In the genomic region with DNA sequence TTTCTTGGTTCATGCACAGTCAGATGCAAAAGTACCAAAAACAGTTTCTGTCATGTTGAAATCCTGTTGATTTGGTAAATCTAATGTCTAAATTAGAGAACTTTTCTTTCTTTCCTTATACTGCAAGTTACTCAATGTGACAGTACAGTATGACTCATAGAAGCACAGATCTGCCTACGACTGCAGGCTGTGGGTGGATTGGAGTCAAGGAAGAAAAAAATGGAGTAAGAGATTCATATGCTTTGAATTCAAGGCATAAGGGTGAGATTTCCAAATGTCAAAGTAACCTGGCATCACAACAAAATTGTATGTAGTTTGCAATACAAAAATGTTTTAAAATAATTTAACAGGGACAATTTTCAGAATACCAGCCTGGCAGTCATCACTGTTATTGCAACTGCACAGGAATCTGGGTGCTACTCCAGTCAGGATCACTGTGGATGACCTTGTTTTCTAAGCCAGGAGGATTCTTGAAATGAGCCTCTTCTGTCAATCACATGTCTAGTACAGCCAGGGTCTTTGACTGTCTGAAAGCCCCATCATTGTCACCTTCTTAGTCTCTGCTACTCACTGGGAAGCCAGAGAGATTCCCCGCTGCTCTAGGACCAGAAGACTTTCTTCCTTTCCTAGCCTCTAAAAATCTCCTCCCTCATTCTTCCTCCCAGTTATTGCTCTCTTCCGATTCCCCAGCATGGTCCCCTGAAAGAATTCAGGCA, we compare ENCODE assay signal across 1 cellular context.
A peak's percentile ranks its signal among the peaks of the same experiment; 100 is the strongest.
TF ChIP-seq lines count a peak whose summit lies in the region.

No MANE protein-coding gene starts in this region.

TF ChIP-seq in SK-N-SH, 30 proteins besides CTCF, POLR2A, EP300 and RAD21 (continued from another document):
- TF ChIP-seq, protein P1, sequence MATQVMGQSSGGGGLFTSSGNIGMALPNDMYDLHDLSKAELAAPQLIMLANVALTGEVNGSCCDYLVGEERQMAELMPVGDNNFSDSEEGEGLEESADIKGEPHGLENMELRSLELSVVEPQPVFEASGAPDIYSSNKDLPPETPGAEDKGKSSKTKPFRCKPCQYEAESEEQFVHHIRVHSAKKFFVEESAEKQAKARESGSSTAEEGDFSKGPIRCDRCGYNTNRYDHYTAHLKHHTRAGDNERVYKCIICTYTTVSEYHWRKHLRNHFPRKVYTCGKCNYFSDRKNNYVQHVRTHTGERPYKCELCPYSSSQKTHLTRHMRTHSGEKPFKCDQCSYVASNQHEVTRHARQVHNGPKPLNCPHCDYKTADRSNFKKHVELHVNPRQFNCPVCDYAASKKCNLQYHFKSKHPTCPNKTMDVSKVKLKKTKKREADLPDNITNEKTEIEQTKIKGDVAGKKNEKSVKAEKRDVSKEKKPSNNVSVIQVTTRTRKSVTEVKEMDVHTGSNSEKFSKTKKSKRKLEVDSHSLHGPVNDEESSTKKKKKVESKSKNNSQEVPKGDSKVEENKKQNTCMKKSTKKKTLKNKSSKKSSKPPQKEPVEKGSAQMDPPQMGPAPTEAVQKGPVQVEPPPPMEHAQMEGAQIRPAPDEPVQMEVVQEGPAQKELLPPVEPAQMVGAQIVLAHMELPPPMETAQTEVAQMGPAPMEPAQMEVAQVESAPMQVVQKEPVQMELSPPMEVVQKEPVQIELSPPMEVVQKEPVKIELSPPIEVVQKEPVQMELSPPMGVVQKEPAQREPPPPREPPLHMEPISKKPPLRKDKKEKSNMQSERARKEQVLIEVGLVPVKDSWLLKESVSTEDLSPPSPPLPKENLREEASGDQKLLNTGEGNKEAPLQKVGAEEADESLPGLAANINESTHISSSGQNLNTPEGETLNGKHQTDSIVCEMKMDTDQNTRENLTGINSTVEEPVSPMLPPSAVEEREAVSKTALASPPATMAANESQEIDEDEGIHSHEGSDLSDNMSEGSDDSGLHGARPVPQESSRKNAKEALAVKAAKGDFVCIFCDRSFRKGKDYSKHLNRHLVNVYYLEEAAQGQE (IDR thresholded peaks at IDR 0.05; ENCODE audit: low read depth, low read length), result no peak
- TF ChIP-seq POLR2AphosphoS5 (IDR thresholded peaks at IDR 0.05; ENCODE audit: low read depth, low read length), result peak; percentile 39; the same call in 1 of the 2 replicates
- TF ChIP-seq SIN3A (IDR thresholded peaks at IDR 0.05; ENCODE audit: borderline replicate concordance, low read depth, low read length), result 0 out of 2 replicates have a peak, but pooled peaks have one; percentile 62
- TF ChIP-seq, protein P2, sequence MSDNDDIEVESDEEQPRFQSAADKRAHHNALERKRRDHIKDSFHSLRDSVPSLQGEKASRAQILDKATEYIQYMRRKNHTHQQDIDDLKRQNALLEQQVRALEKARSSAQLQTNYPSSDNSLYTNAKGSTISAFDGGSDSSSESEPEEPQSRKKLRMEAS (IDR thresholded peaks at IDR 0.05; ENCODE audit: low read depth), result peak; percentile 57
- TF ChIP-seq, protein P3, sequence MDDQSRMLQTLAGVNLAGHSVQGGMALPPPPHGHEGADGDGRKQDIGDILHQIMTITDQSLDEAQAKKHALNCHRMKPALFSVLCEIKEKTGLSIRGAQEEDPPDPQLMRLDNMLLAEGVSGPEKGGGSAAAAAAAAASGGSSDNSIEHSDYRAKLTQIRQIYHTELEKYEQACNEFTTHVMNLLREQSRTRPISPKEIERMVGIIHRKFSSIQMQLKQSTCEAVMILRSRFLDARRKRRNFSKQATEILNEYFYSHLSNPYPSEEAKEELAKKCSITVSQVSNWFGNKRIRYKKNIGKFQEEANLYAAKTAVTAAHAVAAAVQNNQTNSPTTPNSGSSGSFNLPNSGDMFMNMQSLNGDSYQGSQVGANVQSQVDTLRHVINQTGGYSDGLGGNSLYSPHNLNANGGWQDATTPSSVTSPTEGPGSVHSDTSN (IDR thresholded peaks at IDR 0.05), result peak; percentile 86
- TF ChIP-seq RXRA (IDR thresholded peaks at IDR 0.05; ENCODE audit: borderline replicate concordance, low read depth), result no peak; the same call in 1 of the 2 replicates
- no peak for TF ChIP-seq SMC3 (IDR thresholded peaks at IDR 0.05; ENCODE audit: low read depth, low read length)
- no peak for TF ChIP-seq ELF1 (IDR thresholded peaks at IDR 0.05)
- TF ChIP-seq YY1 (IDR thresholded peaks at IDR 0.05; ENCODE audit: low read depth), result no peak; the same call in 1 of the 2 replicates
- TF ChIP-seq, protein P4, sequence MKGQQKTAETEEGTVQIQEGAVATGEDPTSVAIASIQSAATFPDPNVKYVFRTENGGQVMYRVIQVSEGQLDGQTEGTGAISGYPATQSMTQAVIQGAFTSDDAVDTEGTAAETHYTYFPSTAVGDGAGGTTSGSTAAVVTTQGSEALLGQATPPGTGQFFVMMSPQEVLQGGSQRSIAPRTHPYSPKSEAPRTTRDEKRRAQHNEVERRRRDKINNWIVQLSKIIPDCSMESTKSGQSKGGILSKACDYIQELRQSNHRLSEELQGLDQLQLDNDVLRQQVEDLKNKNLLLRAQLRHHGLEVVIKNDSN (IDR thresholded peaks at IDR 0.05; ENCODE audit: borderline replicate concordance, low read depth), result no peak
- peak; percentile 49; the same call in 1 of the 2 replicates for TF ChIP-seq NFIC (IDR thresholded peaks at IDR 0.05; ENCODE audit: borderline replicate concordance)
- no peak for TF ChIP-seq GABPA (IDR thresholded peaks at IDR 0.05; ENCODE audit: low read depth)
- TF ChIP-seq MEF2A (IDR thresholded peaks at IDR 0.05; ENCODE audit: borderline replicate concordance, low read depth), result no peak
- no peak for TF ChIP-seq MXI1 (IDR thresholded peaks at IDR 0.05; ENCODE audit: low read depth, low read length)
- TF ChIP-seq FOXM1 (IDR thresholded peaks at IDR 0.05; ENCODE audit: low read depth), result no peak
- peak; percentile 28; the same call in 1 of the 2 replicates for TF ChIP-seq TEAD4 (IDR thresholded peaks at IDR 0.05; ENCODE audit: borderline replicate concordance, insufficient read depth)
- no peak for TF ChIP-seq NRF1 (IDR thresholded peaks at IDR 0.05; ENCODE audit: low read depth, low read length)
